In genomic region chr6:30571085-30572077, GRCh38 we compare ENCODE assay signal across 1 cellular context.
TF ChIP-seq lines count a peak whose summit lies in the region.

ABCF1 (plus strand) TSS chr6:30571442; CDS start chr6:30571488, 46 bp downstream.

TF ChIP-seq in SK-N-SH, 30 proteins besides CTCF, POLR2A, EP300 and RAD21 (continued from another document):
- no peak for TF ChIP-seq MEF2A (IDR thresholded peaks at IDR 0.05; ENCODE audit: borderline replicate concordance, low read depth)
- peak; percentile 68 for TF ChIP-seq ZBTB33 (IDR thresholded peaks at IDR 0.05; ENCODE audit: borderline replicate concordance, low read depth)
- TF ChIP-seq TAF1 (IDR thresholded peaks at IDR 0.05; ENCODE audit: borderline replicate concordance, low read depth, low read length): peak; percentile 73
- no peak for TF ChIP-seq FOSL2 (IDR thresholded peaks at IDR 0.05; ENCODE audit: borderline replicate concordance, low read depth)
- peak; percentile 97 for TF ChIP-seq MAX (IDR thresholded peaks at IDR 0.05; ENCODE audit: low read depth)
- TF ChIP-seq NFIC (IDR thresholded peaks at IDR 0.05; ENCODE audit: borderline replicate concordance): no peak
- TF ChIP-seq CHD2 (IDR thresholded peaks at IDR 0.05; ENCODE audit: low read length, partially characterized antibody): peak; percentile 85
- TF ChIP-seq TCF12 (IDR thresholded peaks at IDR 0.05): 0 out of 2 replicates have a peak, but pooled peaks have one; percentile 2
- 0 out of 2 replicates have a peak, but pooled peaks have one; percentile 19 for TF ChIP-seq FOXJ3 (CRISPR knock-in tag; IDR thresholded peaks at IDR 0.05)
